Comparison of ENCODE assay signal across 16 cellular contexts in the genomic region with DNA sequence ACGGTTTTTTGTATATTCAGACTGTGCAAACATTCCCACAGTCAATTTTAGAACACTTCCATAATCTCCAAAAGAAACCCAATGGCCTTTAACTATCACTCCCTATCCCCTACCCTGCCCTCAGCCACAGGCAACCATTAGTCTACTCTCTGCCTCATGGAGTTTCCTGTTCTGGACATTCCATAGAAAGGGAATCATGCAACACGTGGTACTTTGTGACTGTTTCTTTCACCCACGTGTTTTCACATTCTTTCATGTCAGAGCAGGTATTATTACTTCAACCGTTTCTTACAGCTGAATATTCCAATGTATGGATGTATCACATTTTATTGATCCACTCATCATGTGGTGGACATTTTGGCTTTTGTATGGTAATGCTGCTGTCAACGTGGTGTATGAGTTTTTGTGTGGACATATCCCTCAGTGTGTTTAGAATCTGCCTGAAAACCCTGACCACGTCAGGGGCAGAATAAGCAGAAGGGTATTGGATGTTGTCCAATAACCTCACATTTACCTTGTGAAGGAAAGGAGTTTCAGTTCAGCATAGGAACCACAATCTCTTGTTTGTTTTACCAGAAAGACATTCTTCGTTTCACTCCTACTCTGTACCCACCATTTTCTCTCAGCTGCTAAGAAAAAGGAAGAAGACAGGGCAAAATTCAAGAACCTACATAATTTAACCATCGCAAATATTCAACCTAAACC.
DNase-seq lines count a peak whose midpoint lies in the region; ATAC-seq and TF ChIP-seq lines count a peak whose summit lies in the region.
"Had no signal": no experiment of that assay in that cellular context is flagged by ENCODE, and none has a peak within 500 bp of the region (broad histone marks: within the 10 kb centered on the region; RNA-seq: fewer than 3 reads in every experiment).

No MANE protein-coding gene starts in this region.

- H3K27me3 ChIP-seq in CD4-positive, CD25-positive, alpha-beta regulatory T cell (ENCODE audit: control insufficient read depth, insufficient read depth, low read length): no peaks in the 10 kb centered on the region
- H3K27me3 ChIP-seq in BE2C: no peaks in the 10 kb centered on the region
- H3K27me3 ChIP-seq: BLaER1 treated with 17β-estradiol and CSF1 and Interleukin-3, amounts not matched to agents 10 nM and 100 nM; colonic mucosa; tibial nerve had no signal

- DNase-seq in CD4-positive, CD25-positive, alpha-beta regulatory T cell: no peak
- no peak for DNase-seq in activated naive CD8-positive, alpha-beta T cell treated with anti-CD3 and anti-CD28 coated beads, Interleukin-2, amount 10 ng/mL, durations not matched to agents 7 days and 5 days
- DNase-seq in OCI-M2 (lab: John Stamatoyannopoulos, UW; ENCODE audit: unreplicated experiment): no peak
- DNase-seq in BE2C: no peak
- no peak for DNase-seq in midbrain (lab: John Stamatoyannopoulos, UW)
- DNase-seq in NCI-H187 treated with DMSO at 0.1 percent for 48 hours (lab: John Stamatoyannopoulos, UW): no peak
- DNase-seq: colonic mucosa; foreskin melanocyte; H7; occipital lobe; stimulated activated CD4-positive, alpha-beta T cell treated with anti-CD3 and anti-CD28 coated beads, Interleukin-4, amount 100 ng/mL, for 4 hours had no signal

- H3K4me3 Mint-ChIP-seq in CD4-positive, CD25-positive, alpha-beta regulatory T cell: peak overlapping the region in 1 of 4 donors; percentile 44
- peak overlapping the region; percentile 3 for H3K4me3 Mint-ChIP-seq in activated naive CD8-positive, alpha-beta T cell treated with anti-CD3 and anti-CD28 coated beads, Interleukin-2, amount 10 ng/mL, durations not matched to agents 7 days and 5 days

- H3K27ac ChIP-seq in CD4-positive, CD25-positive, alpha-beta regulatory T cell (ENCODE audit: insufficient read depth, low read length, poor library complexity, severe bottlenecking): no peak overlapping the region
- H3K27ac ChIP-seq: BLaER1 treated with 17β-estradiol and CSF1 and Interleukin-3, amounts not matched to agents 10 nM and 100 nM; colonic mucosa; PC-9; tibial nerve had no signal

- H3K4me3 ChIP-seq in CD4-positive, CD25-positive, alpha-beta regulatory T cell (ENCODE audit: low read depth, low read length): no peak overlapping the region
- H3K4me3 ChIP-seq in BE2C (ENCODE audit: low read depth, low read length): no peak overlapping the region
- H3K4me3 ChIP-seq: BLaER1 treated with 17β-estradiol and CSF1 and Interleukin-3, amounts not matched to agents 10 nM and 100 nM; colonic mucosa; PC-9; tibial nerve had no signal

- H3K27ac Mint-ChIP-seq in CD4-positive, CD25-positive, alpha-beta regulatory T cell: peak overlapping the region in 2 of 3 donors; percentile 81 to 92
- H3K27ac Mint-ChIP-seq in activated naive CD8-positive, alpha-beta T cell treated with anti-CD3 and anti-CD28 coated beads, Interleukin-2, amount 10 ng/mL, durations not matched to agents 7 days and 5 days: peak overlapping the region; percentile 65

- no peaks in the 10 kb centered on the region for H3K36me3 ChIP-seq in CD4-positive, CD25-positive, alpha-beta regulatory T cell (ENCODE audit: control insufficient read depth, insufficient read depth, low read length)
- no peaks in the 10 kb centered on the region for H3K36me3 ChIP-seq in BE2C
- H3K36me3 ChIP-seq: BLaER1 treated with 17β-estradiol and CSF1 and Interleukin-3, amounts not matched to agents 10 nM and 100 nM; colonic mucosa; tibial nerve had no signal

- H3K4me1 Mint-ChIP-seq in CD4-positive, CD25-positive, alpha-beta regulatory T cell: peaks cover 8 to 44% (median 18%) of the 10 kb centered on the region in 4 donors
- H3K4me1 Mint-ChIP-seq in activated naive CD8-positive, alpha-beta T cell treated with anti-CD3 and anti-CD28 coated beads, Interleukin-2, amount 10 ng/mL, durations not matched to agents 7 days and 5 days: peaks cover 12% of the 10 kb centered on the region

- POLR2A ChIA-PET in activated naive CD8-positive, alpha-beta T cell treated with anti-CD3 and anti-CD28 coated beads, Interleukin-2, amount 10 ng/mL, durations not matched to agents 7 days and 5 days (lab: Charles Lee): interaction anchor here (0.9 kb wide), 1 partner anchor 107 kb away, joined by 3 read pairs; a partner anchor contains a TSS

- H3K36me3 Mint-ChIP-seq in CD4-positive, CD25-positive, alpha-beta regulatory T cell: no peaks in the 10 kb centered on the region
- H3K36me3 Mint-ChIP-seq in activated naive CD8-positive, alpha-beta T cell treated with anti-CD3 and anti-CD28 coated beads, Interleukin-2, amount 10 ng/mL, durations not matched to agents 7 days and 5 days: no peaks in the 10 kb centered on the region

- peaks cover 0 to 7% (median 0%) of the 10 kb centered on the region in 7 donors for H3K9me3 Mint-ChIP-seq in CD4-positive, CD25-positive, alpha-beta regulatory T cell
- H3K9me3 Mint-ChIP-seq in activated naive CD8-positive, alpha-beta T cell treated with anti-CD3 and anti-CD28 coated beads, Interleukin-2, amount 10 ng/mL, durations not matched to agents 7 days and 5 days: no peaks in the 10 kb centered on the region

- H3K9me3 ChIP-seq in CD4-positive, CD25-positive, alpha-beta regulatory T cell (ENCODE audit: control insufficient read depth in 2 of 2, low read length in 2 of 2): no peaks in the 10 kb centered on the region
- H3K9me3 ChIP-seq in BE2C: no peaks in the 10 kb centered on the region
- H3K9me3 ChIP-seq: BLaER1 treated with 17β-estradiol and CSF1 and Interleukin-3, amounts not matched to agents 10 nM and 100 nM; colonic mucosa; tibial nerve had no signal

- peaks cover 5% of the 10 kb centered on the region for H3K27me3 Mint-ChIP-seq in CD4-positive, CD25-positive, alpha-beta regulatory T cell
- no peaks in the 10 kb centered on the region for H3K27me3 Mint-ChIP-seq in activated naive CD8-positive, alpha-beta T cell treated with anti-CD3 and anti-CD28 coated beads, Interleukin-2, amount 10 ng/mL, durations not matched to agents 7 days and 5 days

- no peaks in the 10 kb centered on the region for H3K4me1 ChIP-seq in CD4-positive, CD25-positive, alpha-beta regulatory T cell (ENCODE audit: control insufficient read depth, insufficient read depth, low read length, poor library complexity, severe bottlenecking)
- no peaks in the 10 kb centered on the region for H3K4me1 ChIP-seq in BE2C
- H3K4me1 ChIP-seq: BLaER1 treated with 17β-estradiol and CSF1 and Interleukin-3, amounts not matched to agents 10 nM and 100 nM; colonic mucosa; tibial nerve had no signal

- no peak for ATAC-seq in CD4-positive, CD25-positive, alpha-beta regulatory T cell (ENCODE audit: low read depth in 2 of 2)
- ATAC-seq in GM18909 (IDR thresholded peaks at IDR 0.05; ENCODE audit: poor library complexity, unreplicated experiment) (peak; percentile 60), HG03025 (IDR thresholded peaks at IDR 0.05; ENCODE audit: low FRiP score, unreplicated experiment) (peak; percentile 70)
- no peak for ATAC-seq in activated naive CD8-positive, alpha-beta T cell treated with anti-CD3 and anti-CD28 coated beads, Interleukin-2, amount 10 ng/mL, durations not matched to agents 7 days and 5 days (ENCODE audit: low read depth)

- TF ChIP-seq CTCF in BE2C (IDR thresholded peaks at IDR 0.05; ENCODE audit: low read depth, low read length): no peak

Comparison
In these comparisons a context has a peak if more than half of its experiments do, and no peak if none do; other contexts are left out.
1. ATAC-seq: peak in GM18909 (single experiment) and HG03025 (single experiment); none in CD4-positive, CD25-positive, alpha-beta regulatory T cell (0 of 2) and activated naive CD8-positive, alpha-beta T cell treated with anti-CD3 and anti-CD28 coated beads, Interleukin-2, amount 10 ng/mL, durations not matched to agents 7 days and 5 days (single experiment).